Comparison of ENCODE assay signal across 23 cellular contexts in genomic region chr6:36216559-36216958, GRCh38. TPM values are rescaled to one million over a fixed set of nuclear protein-coding genes. Genes with fewer than 3 reads are reported as not detected.
DNase-seq lines count a peak whose midpoint lies in the region; ATAC-seq, FAIRE-seq and TF ChIP-seq lines count a peak whose summit lies in the region.
"Had no signal": no experiment of that assay in that cellular context is flagged by ENCODE, and none has a peak within 500 bp of the region (broad histone marks: within the 10 kb centered on the region; RNA-seq: fewer than 3 reads in every experiment).

No MANE protein-coding gene starts in this region.

- H3K27ac Mint-ChIP-seq in Caco-2 (ENCODE audit: unreplicated experiment), result no peak overlapping the region

- H3K4me3 ChIP-seq in PC-3 (ENCODE audit: low read length) (no peak overlapping the region), endothelial cell of umbilical vein (replicated peaks in 1 of 3; ENCODE audit: insufficient read depth in 1 of 3, low read depth in 1 of 3, low read length in 3 of 3) (no peak overlapping the region), mucosa of descending colon (no peak overlapping the region), left ventricle myocardium inferior (no peak overlapping the region), Caco-2 (ENCODE audit: low read depth, low read length) (no peak overlapping the region)
- H3K4me3 ChIP-seq: sigmoid colon had no signal

- intact Hi-C loops in PC-3 (cut with micrococcal nuclease) (no loop called here), endothelial cell of umbilical vein (cut with micrococcal nuclease) (no loop called here), mucosa of descending colon (cut with DNase I, micrococcal nuclease) (no loop called here), left ventricle myocardium inferior (cut with micrococcal nuclease) (no loop called here), Caco-2 (cut with micrococcal nuclease; ENCODE audit: unreplicated experiment) (no loop called here)

- no peaks in the 10 kb centered on the region for H3K27me3 ChIP-seq in PC-3 (ENCODE audit: low read length)
- H3K27me3 ChIP-seq in endothelial cell of umbilical vein (ENCODE audit: control insufficient read depth in 2 of 2, insufficient read depth in 2 of 2, low read length in 2 of 2), result no peaks in the 10 kb centered on the region
- no peaks in the 10 kb centered on the region for H3K27me3 ChIP-seq in left ventricle myocardium inferior (ENCODE audit: low read depth)
- no peaks in the 10 kb centered on the region for H3K27me3 ChIP-seq in Caco-2 (replicated peaks; ENCODE audit: control insufficient read depth, insufficient read depth, low read length)
- H3K27me3 ChIP-seq: sigmoid colon had no signal

- H4K20me1 ChIP-seq in PC-3 (ENCODE audit: low read length) (no peaks in the 10 kb centered on the region), endothelial cell of umbilical vein (replicated peaks; ENCODE audit: control insufficient read depth, extremely low read depth, insufficient read depth, low read length) (peaks cover 2% of the 10 kb centered on the region)

- H3K79me2 ChIP-seq in PC-3 (ENCODE audit: low read length) (no peaks in the 10 kb centered on the region), endothelial cell of umbilical vein (ENCODE audit: control insufficient read depth, insufficient read depth, low read length) (no peaks in the 10 kb centered on the region)

- no peaks in the 10 kb centered on the region for H3K4me1 ChIP-seq in PC-3 (ENCODE audit: insufficient read depth, low read length)
- H3K4me1 ChIP-seq in endothelial cell of umbilical vein (ENCODE audit: control insufficient read depth, extremely low read depth, insufficient read depth, low read length), result no peaks in the 10 kb centered on the region
- H3K4me1 ChIP-seq in mucosa of descending colon (ENCODE audit: low read depth), result peaks cover 22% of the 10 kb centered on the region
- H3K4me1 ChIP-seq in left ventricle myocardium inferior, result peaks cover 6% of the 10 kb centered on the region
- 0 out of 2 replicates have a peak, but pooled peaks cover 4% of the 10 kb centered on the region for H3K4me1 ChIP-seq in Caco-2

- H3F3A ChIP-seq in PC-3 (ENCODE audit: low read length, unreplicated experiment), result no peaks in the 10 kb centered on the region

- dilution Hi-C loops in endothelial cell of umbilical vein (cut with MboI; ENCODE audit: extremely low pct_ligation_motif_present, low sequenced_read_pairs), result no loop called here

- H3K4me3 Mint-ChIP-seq in Caco-2 (ENCODE audit: unreplicated experiment), result no peak overlapping the region

- CTCF ChIA-PET in PC-3 (lab: Charles Lee), result no interaction called here
- CTCF ChIA-PET in endothelial cell of umbilical vein (lab: Charles Lee), result interaction anchor here (0.6 to 2.3 kb wide), 7 partner anchors 10 to 144 kb away, joined by 3 to 8 read pairs (median 4); no protein-coding TSS in a partner anchor
- CTCF ChIA-PET in Caco-2 (lab: Charles Lee), result no interaction called here

- no peaks in the 10 kb centered on the region for H3K27me3 Mint-ChIP-seq in Caco-2 (ENCODE audit: insufficient read depth, unreplicated experiment)

- H3K9me3 ChIP-seq in PC-3 (ENCODE audit: low read length) (no peaks in the 10 kb centered on the region), endothelial cell of umbilical vein (replicated peaks; ENCODE audit: control insufficient read depth, insufficient read depth, low read length) (no peaks in the 10 kb centered on the region), mucosa of descending colon (no peaks in the 10 kb centered on the region), left ventricle myocardium inferior (replicated peaks) (no peaks in the 10 kb centered on the region), Caco-2 (no peaks in the 10 kb centered on the region)
- H3K9me3 ChIP-seq: sigmoid colon had no signal

- ATAC-seq in PC-3 (0 out of 2 replicates have a peak, but pooled peaks have one; percentile 45), mucosa of descending colon (peak; percentile 78), GM21528 (IDR thresholded peaks at IDR 0.05; ENCODE audit: low FRiP score, unreplicated experiment) (no peak)

- H3K9me3 Mint-ChIP-seq in Caco-2 (ENCODE audit: unreplicated experiment), result no peaks in the 10 kb centered on the region

- DNase-seq in EH (ENCODE audit: low read depth) (peak; percentile 67), PC-3 (peak; percentile 48), endothelial cell of umbilical vein (ENCODE audit: low read depth, low spot score) (peak; percentile 33), mucosa of descending colon (peak in 1 of 3 donors; percentile 61), left ventricle myocardium inferior (no peak), Ammon's horn (ENCODE audit: low spot score) (no peak), Caco-2 (no peak)
- DNase-seq: activated CD4-positive, alpha-beta T cell treated with anti-CD3 and anti-CD28 coated beads for 1 hour; activated effector memory CD4-positive, alpha-beta T cell treated with anti-CD3 and anti-CD28 coated beads, Interleukin-2, amount 50 U/mL, for 16 hours; anterior cingulate cortex; COR-L47; MV-4-11; NCI-H2029 treated with DMSO at 0.1 percent for 48 hours; NCI-H524; occipital lobe; sigmoid colon; stimulated activated CD4-positive, alpha-beta T cell treated with anti-CD3 and anti-CD28 coated beads, Interleukin-2, amount 100 ng/mL, for 24 hours; T-helper 9 cell had no signal

- TF ChIP-seq CTCF in PC-3 (conservative IDR thresholded peaks at IDR 0.05; ENCODE audit: low read depth, low read length), result no peak
- no peak for TF ChIP-seq CTCF in endothelial cell of umbilical vein (IDR thresholded peaks at IDR 0.05; ENCODE audit: extremely low read depth in 1 of 2, insufficient read depth in 1 of 2, low read depth in 1 of 2, low read length in 2 of 2)
- TF ChIP-seq CTCF in mucosa of descending colon (IDR thresholded peaks at IDR 0.05), result no peak
- no peak for TF ChIP-seq CTCF in left ventricle myocardium inferior (IDR thresholded peaks at IDR 0.05; ENCODE audit: borderline replicate concordance)
- TF ChIP-seq CTCF in Caco-2 (IDR thresholded peaks at IDR 0.05; ENCODE audit: insufficient read depth in 1 of 2, low read depth in 1 of 2, low read length in 1 of 2, severe bottlenecking in 1 of 2, unreplicated experiment in 1 of 2), result no peak

- BruUV-seq in PC-3 (replicated peaks; lab: Mats Ljungman, UMichigan), result no TSS peak
- BruUV-seq in endothelial cell of umbilical vein (replicated peaks; lab: Mats Ljungman, UMichigan), result no TSS peak
- BruUV-seq in Caco-2 (replicated peaks; lab: Mats Ljungman, UMichigan), result no TSS peak

- no peak for TF ChIP-seq POLR2A in endothelial cell of umbilical vein (IDR thresholded peaks at IDR 0.05; ENCODE audit: low read depth, low read length)

- H3K9me1 ChIP-seq in endothelial cell of umbilical vein (replicated peaks; ENCODE audit: control insufficient read depth, extremely low read depth, insufficient read depth, low read length), result no peaks in the 10 kb centered on the region

- POLR2A ChIA-PET in PC-3 (lab: Charles Lee; ENCODE audit: unreplicated experiment) (no interaction called here), endothelial cell of umbilical vein (lab: Charles Lee) (no interaction called here), Caco-2 (lab: Charles Lee) (no interaction called here)

- H3K9ac ChIP-seq in PC-3 (ENCODE audit: low read length) (no peak overlapping the region), endothelial cell of umbilical vein (replicated peaks; ENCODE audit: extremely low read depth, insufficient read depth, low read length) (no peak overlapping the region)

- H2AFZ ChIP-seq in PC-3 (ENCODE audit: low read length), result no peak overlapping the region
- no peak overlapping the region for H2AFZ ChIP-seq in endothelial cell of umbilical vein (ENCODE audit: low read depth, low read length)

- H3K9me2 ChIP-seq in PC-3 (replicated peaks; ENCODE audit: low read length), result no peaks in the 10 kb centered on the region

- H3K36me3 ChIP-seq in PC-3 (ENCODE audit: low read depth, low read length), result peaks cover 40% of the 10 kb centered on the region
- H3K36me3 ChIP-seq in endothelial cell of umbilical vein (ENCODE audit: control insufficient read depth in 2 of 2, extremely low read depth in 1 of 2, insufficient read depth in 2 of 2, low read length in 2 of 2), result peaks cover 32 to 45% of the 10 kb centered on the region in 2 experiments
- peaks cover 6% of the 10 kb centered on the region for H3K36me3 ChIP-seq in mucosa of descending colon (ENCODE audit: low read depth)
- peaks cover 92% of the 10 kb centered on the region for H3K36me3 ChIP-seq in left ventricle myocardium inferior
- H3K36me3 ChIP-seq in Caco-2 (ENCODE audit: control insufficient read depth, insufficient read depth, low read length), result peaks cover 3% of the 10 kb centered on the region; the same call in 1 of the 2 replicates

- no peak for FAIRE-seq in endothelial cell of umbilical vein (lab: Jason Lieb, UNC)
- FAIRE-seq: keratinocyte had no signal

- H3K4me2 ChIP-seq in PC-3 (ENCODE audit: low read length) (no peak overlapping the region), endothelial cell of umbilical vein (ENCODE audit: insufficient read depth, low read length) (no peak overlapping the region)

- H3K27ac ChIP-seq in PC-3 (ENCODE audit: low read length) (no peak overlapping the region), endothelial cell of umbilical vein (ENCODE audit: insufficient read depth, low read depth, low read length) (no peak overlapping the region), left ventricle myocardium inferior (replicated peaks) (no peak overlapping the region)
- H3K27ac ChIP-seq: sigmoid colon had no signal

- no peaks in the 10 kb centered on the region for H3K4me1 Mint-ChIP-seq in Caco-2 (ENCODE audit: low read depth, unreplicated experiment)

- H3K36me3 Mint-ChIP-seq in Caco-2 (ENCODE audit: insufficient read depth, unreplicated experiment), result peaks cover 49% of the 10 kb centered on the region

RNA-seq across cellular contexts. Expression of gene BRPF3, which starts 20.0 kb away (rescaled TPM):
- total RNA-seq in PC-3 (2014; rRNA removed), result 14.3 and 21.4 TPM in 2 replicates
- total RNA-seq in endothelial cell of umbilical vein, result 35.7 and 40.0 TPM in 2 replicates
- 25.3 and 30.5 TPM in 2 replicates for polyA plus RNA-seq in endothelial cell of umbilical vein
- polyA plus RNA-seq in endothelial cell of umbilical vein (2011; cell fraction: cytosol; rRNA removed), result 22.3 and 24.7 TPM in 2 replicates
- polyA plus RNA-seq in endothelial cell of umbilical vein (2011; cell fraction: nucleus; rRNA removed), result 43.3 and 44.0 TPM in 2 replicates
- polyA plus RNA-seq in endothelial cell of umbilical vein (2012), result 24.2 and 26.7 TPM in 2 replicates
- 31.3 and 33.8 TPM in 2 replicates for polyA minus RNA-seq in endothelial cell of umbilical vein
- polyA minus RNA-seq in endothelial cell of umbilical vein (2011; cell fraction: cytosol; rRNA and poly(A)+ RNA removed), result 7.0 TPM
- 47.4 and 56.4 TPM in 2 replicates for polyA minus RNA-seq in endothelial cell of umbilical vein (2011; cell fraction: nucleus; rRNA and poly(A)+ RNA removed)
- total RNA-seq in mucosa of descending colon, result 10 to 100 TPM; 74.8 to 84.6 (median 75.9) TPM
- total RNA-seq in left ventricle myocardium inferior, result 18.0 TPM
- total RNA-seq in Caco-2 (2022), result 41.4 and 44.4 TPM in 2 replicates

RNA-seq across cellular contexts. Expression of gene PNPLA1, which starts 53.3 kb away (rescaled TPM):
- total RNA-seq in PC-3 (2014; rRNA removed) (0.29 TPM in 1 of 2 replicates, not detected in the other), endothelial cell of umbilical vein (not detected in 2 replicates), mucosa of descending colon (under 1 TPM; 0.19 to 0.38 (median 0.27) TPM), left ventricle myocardium inferior (not detected), Caco-2 (2022) (0.19 and 0.25 TPM in 2 replicates)
- 0.05 TPM in 1 of 2 replicates, not detected in the other for polyA plus RNA-seq in endothelial cell of umbilical vein
- polyA plus RNA-seq in endothelial cell of umbilical vein (2011; cell fraction: cytosol; rRNA removed), result 0.04 and 0.06 TPM in 2 replicates
- 0.08 TPM in 1 of 2 replicates, not detected in the other for polyA plus RNA-seq in endothelial cell of umbilical vein (2011; cell fraction: nucleus; rRNA removed)
- not detected in 2 replicates for polyA plus RNA-seq in endothelial cell of umbilical vein (2012)
- not detected in 2 replicates for polyA minus RNA-seq in endothelial cell of umbilical vein
- 1.8 TPM for polyA minus RNA-seq in endothelial cell of umbilical vein (2011; cell fraction: cytosol; rRNA and poly(A)+ RNA removed)
- polyA minus RNA-seq in endothelial cell of umbilical vein (2011; cell fraction: nucleus; rRNA and poly(A)+ RNA removed), result not detected in 2 replicates
- total RNA-seq: dermis microvascular lymphatic vessel endothelial cell, occipital lobe, OCI-LY7, sigmoid colon, SK-MEL-5 had no signal

Comparison
In these comparisons a context has a peak if more than half of its experiments do, and no peak if none do; other contexts are left out.
1. DNase-seq: peak in EH (single experiment), PC-3 (single experiment) and endothelial cell of umbilical vein (single experiment); none in left ventricle myocardium inferior (single experiment), Ammon's horn (single experiment) and Caco-2 (0 of 2).